1 cellular context compared by ENCODE assay signal in the genomic region with DNA sequence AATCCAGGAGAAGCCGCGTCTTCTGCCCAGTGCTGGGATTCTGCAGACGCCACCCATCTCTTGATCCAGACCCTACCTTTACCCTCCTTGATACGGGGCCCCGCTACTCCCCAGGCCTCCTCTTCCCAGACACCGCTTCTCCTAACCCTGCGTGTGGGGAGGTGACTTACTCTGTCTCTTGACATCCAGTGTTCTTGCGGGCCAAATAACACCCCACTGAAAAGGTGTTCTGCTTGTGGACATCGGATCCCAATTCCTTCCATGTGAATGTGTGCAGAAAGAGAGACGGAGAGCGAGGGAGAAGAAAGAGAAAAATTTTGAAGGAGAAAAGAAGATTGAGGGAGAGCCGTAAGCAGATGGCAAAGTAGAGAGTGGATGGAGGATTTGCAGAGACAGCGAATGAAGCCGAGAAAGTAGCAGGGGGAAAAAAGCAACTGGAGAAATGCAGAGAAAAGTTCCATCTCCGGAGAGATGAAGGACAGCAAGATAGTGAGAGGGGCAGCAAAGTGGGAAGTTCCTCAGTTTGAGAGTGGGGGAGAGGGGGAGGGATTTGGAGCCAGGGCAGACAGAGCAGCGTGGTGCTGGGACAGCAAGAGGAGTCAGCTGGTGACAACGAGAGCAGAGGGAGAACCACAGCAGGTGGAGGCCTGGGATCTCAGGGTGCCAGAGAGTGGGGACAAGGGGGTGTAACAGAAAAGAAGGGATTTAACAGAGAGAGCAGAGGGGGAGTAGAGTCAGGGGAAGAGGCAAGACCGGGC.
TF ChIP-seq lines count a peak whose summit lies in the region.

No MANE protein-coding gene starts in this region.

TF ChIP-seq in K562, 482 proteins besides CTCF, POLR2A, EP300 and RAD21 (continued from another document and continues in another):
- no peak for TF ChIP-seq CHCHD3 (CRISPR knock-in tag; IDR thresholded peaks at IDR 0.05)
- TF ChIP-seq ZNF695 (CRISPR knock-in tag; IDR thresholded peaks at IDR 0.05), result no peak
- no peak for TF ChIP-seq RBM39 (optimal IDR thresholded peaks at IDR 0.05; ENCODE audit: low read depth, low read length)
- TF ChIP-seq, protein P1, sequence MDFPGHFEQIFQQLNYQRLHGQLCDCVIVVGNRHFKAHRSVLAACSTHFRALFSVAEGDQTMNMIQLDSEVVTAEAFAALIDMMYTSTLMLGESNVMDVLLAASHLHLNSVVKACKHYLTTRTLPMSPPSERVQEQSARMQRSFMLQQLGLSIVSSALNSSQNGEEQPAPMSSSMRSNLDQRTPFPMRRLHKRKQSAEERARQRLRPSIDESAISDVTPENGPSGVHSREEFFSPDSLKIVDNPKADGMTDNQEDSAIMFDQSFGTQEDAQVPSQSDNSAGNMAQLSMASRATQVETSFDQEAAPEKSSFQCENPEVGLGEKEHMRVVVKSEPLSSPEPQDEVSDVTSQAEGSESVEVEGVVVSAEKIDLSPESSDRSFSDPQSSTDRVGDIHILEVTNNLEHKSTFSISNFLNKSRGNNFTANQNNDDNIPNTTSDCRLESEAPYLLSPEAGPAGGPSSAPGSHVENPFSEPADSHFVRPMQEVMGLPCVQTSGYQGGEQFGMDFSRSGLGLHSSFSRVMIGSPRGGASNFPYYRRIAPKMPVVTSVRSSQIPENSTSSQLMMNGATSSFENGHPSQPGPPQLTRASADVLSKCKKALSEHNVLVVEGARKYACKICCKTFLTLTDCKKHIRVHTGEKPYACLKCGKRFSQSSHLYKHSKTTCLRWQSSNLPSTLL (IDR thresholded peaks at IDR 0.05), result no peak
- TF ChIP-seq, protein P2, sequence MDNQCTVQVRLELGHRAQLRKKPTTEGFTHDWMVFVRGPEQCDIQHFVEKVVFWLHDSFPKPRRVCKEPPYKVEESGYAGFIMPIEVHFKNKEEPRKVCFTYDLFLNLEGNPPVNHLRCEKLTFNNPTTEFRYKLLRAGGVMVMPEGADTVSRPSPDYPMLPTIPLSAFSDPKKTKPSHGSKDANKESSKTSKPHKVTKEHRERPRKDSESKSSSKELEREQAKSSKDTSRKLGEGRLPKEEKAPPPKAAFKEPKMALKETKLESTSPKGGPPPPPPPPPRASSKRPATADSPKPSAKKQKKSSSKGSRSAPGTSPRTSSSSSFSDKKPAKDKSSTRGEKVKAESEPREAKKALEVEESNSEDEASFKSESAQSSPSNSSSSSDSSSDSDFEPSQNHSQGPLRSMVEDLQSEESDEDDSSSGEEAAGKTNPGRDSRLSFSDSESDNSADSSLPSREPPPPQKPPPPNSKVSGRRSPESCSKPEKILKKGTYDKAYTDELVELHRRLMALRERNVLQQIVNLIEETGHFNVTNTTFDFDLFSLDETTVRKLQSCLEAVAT (IDR thresholded peaks at IDR 0.05), result 0 out of 4 replicates have a peak, but pooled peaks of 1 of the 2 experiments have one; percentile 42
- TF ChIP-seq MNT (conservative IDR thresholded peaks at IDR 0.05), result 0 out of 4 replicates have a peak, but pooled peaks of 1 of the 2 experiments have one; percentile 1
- TF ChIP-seq NR1H2 (CRISPR knock-in tag; IDR thresholded peaks at IDR 0.05), result no peak
- TF ChIP-seq DNMT1 (IDR thresholded peaks at IDR 0.05), result 0 out of 2 replicates have a peak, but pooled peaks have one; percentile 57
- TF ChIP-seq, protein P3, sequence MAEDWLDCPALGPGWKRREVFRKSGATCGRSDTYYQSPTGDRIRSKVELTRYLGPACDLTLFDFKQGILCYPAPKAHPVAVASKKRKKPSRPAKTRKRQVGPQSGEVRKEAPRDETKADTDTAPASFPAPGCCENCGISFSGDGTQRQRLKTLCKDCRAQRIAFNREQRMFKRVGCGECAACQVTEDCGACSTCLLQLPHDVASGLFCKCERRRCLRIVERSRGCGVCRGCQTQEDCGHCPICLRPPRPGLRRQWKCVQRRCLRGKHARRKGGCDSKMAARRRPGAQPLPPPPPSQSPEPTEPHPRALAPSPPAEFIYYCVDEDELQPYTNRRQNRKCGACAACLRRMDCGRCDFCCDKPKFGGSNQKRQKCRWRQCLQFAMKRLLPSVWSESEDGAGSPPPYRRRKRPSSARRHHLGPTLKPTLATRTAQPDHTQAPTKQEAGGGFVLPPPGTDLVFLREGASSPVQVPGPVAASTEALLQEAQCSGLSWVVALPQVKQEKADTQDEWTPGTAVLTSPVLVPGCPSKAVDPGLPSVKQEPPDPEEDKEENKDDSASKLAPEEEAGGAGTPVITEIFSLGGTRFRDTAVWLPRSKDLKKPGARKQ (CRISPR knock-in tag; IDR thresholded peaks at IDR 0.05), result no peak
- TF ChIP-seq POLR3A (IDR thresholded peaks at IDR 0.05; ENCODE audit: borderline replicate concordance, extremely low read depth, insufficient read depth, insufficient read length), result no peak
- no peak for TF ChIP-seq ZNF780A (CRISPR knock-in tag; IDR thresholded peaks at IDR 0.05)
- no peak for TF ChIP-seq STAG1 (CRISPR knock-in tag; IDR thresholded peaks at IDR 0.05; ENCODE audit: borderline replicate concordance)
- no peak for TF ChIP-seq POLR2B (IDR thresholded peaks at IDR 0.05; ENCODE audit: low read depth, partially characterized antibody)
- TF ChIP-seq NR2C2 (CRISPR knock-in tag; IDR thresholded peaks at IDR 0.05), result no peak
- no peak for TF ChIP-seq NR2C2 (tag; IDR thresholded peaks at IDR 0.05)
- TF ChIP-seq ATF7 (IDR thresholded peaks at IDR 0.05), result no peak
- TF ChIP-seq CHD7 (IDR thresholded peaks at IDR 0.05; ENCODE audit: low read depth, low read length), result no peak
- TF ChIP-seq, protein P4, sequence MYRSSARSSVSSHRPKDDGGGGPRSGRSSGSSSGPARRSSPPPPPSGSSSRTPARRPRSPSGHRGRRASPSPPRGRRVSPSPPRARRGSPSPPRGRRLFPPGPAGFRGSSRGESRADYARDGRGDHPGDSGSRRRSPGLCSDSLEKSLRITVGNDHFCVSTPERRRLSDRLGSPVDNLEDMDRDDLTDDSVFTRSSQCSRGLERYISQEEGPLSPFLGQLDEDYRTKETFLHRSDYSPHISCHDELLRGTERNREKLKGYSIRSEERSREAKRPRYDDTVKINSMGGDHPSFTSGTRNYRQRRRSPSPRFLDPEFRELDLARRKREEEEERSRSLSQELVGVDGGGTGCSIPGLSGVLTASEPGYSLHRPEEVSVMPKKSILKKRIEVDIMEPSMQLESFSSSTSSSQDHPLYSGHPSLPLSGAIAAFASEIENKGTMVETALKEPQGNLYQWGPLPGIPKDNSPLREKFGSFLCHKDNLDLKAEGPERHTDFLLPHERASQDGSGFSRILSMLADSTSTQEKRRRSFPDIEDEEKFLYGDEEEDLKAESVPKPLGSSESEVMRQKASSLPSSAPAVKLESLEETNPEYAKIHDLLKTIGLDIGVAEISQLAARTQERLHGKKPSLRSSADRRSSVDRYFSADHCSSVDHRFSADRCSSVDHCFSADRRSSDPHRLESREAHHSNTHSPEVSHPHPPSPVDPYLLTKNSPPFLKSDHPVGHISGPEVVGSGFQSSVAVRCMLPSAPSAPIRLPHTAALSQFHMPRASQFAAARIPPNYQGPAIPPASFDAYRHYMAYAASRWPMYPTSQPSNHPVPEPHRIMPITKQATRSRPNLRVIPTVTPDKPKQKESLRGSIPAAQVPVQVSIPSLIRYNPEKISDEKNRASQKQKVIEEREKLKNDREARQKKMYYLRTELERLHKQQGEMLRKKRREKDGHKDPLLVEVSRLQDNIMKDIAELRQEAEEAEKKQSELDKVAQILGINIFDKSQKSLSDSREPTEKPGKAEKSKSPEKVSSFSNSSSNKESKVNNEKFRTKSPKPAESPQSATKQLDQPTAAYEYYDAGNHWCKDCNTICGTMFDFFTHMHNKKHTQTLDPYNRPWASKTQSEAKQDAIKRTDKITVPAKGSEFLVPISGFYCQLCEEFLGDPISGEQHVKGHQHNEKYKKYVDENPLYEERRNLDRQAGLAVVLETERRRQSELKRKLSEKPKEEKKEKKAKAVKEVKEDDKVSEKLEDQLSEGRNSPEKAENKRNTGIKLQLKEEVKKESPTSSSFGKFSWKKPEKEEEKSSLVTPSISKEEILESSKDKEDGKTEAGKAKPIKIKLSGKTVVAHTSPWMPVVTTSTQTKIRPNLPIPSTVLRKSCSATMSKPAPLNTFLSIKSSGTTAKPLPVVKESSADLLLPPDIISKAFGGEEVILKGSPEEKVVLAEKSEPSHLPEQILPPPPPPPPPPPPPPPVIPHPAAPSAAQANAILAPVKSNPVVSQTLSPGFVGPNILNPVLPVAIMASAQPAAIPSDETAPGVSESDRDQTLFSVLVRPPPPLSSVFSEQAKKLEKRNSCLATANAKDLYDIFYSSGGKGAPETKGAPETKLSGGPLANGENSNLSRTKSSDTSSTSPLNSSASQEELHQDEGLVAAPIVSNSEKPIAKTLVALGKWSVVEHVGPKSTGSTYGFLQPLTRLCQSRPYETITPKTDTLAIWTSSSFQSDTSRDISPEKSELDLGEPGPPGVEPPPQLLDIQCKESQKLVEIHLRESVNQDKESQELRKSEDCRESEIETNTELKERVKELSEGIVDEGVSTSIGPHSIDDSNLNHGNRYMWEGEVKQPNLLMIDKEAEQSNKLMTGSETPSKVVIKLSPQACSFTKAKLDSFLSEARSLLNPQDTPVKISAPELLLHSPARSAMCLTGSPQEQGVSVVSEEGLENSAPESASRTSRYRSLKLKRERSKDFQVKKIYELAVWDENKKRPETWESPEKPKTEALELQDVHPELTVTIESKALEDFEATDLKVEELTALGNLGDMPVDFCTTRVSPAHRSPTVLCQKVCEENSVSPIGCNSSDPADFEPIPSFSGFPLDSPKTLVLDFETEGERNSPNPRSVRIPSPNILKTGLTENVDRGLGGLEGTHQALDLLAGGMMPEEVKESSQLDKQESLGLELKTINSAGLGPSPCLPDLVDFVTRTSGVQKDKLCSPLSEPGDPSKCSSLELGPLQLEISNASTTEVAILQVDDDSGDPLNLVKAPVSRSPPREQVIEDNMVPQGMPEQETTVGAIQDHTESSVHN (IDR thresholded peaks at IDR 0.05; ENCODE audit: borderline replicate concordance in 1 of 2, low read depth in 1 of 2), result no peak
- no peak for TF ChIP-seq XRCC3 (IDR thresholded peaks at IDR 0.05)
- no peak for TF ChIP-seq SMAD2 (IDR thresholded peaks at IDR 0.05; ENCODE audit: low read depth, low read length)
